Comparison of ENCODE assay signal across 1 cellular context in the genomic region with DNA sequence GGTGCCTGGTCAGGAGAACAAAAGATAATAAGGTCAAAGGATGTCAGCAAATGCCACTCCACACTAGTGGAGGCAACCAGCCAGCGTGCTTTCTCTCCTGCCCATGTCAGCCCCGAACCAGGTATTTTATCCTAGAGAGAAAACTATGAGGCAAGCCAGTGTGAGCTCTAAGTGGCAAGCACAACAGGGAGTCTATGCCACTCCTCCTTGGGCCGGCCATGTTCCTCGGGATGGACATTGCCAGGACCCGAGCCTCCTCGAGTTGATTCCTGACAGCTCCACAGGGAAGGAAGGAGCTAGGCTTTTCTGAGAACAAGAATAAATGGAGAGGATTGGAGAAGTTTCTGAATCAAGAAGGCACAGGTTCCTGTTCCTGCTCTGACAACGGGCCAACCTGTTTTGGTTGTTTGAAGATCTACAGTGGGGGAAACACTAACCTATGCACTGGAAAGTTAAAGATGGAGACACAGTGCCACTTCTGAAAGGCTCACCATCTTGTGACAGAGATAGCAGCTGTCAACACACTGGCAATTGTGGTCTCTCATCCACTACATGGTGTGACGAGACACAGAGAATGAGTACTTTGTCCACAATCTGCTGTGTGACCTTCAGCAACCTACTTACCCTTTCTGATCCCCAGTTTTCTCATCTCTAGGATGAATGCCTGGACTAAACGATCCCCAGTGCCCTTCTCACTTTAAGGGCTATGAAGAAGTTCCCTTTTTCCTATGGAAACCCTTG.
TF ChIP-seq lines count a peak whose summit lies in the region.

No MANE protein-coding gene starts in this region.

TF ChIP-seq in HepG2, 621 proteins besides CTCF, POLR2A, EP300 and RAD21:
- TF ChIP-seq ZNF768 (CRISPR knock-in tag; IDR thresholded peaks at IDR 0.05), result peak; percentile 81; the same call in 1 of the 2 replicates
- TF ChIP-seq ZFP36L2 (CRISPR knock-in tag; IDR thresholded peaks at IDR 0.05), result no peak
